In the genomic region with DNA sequence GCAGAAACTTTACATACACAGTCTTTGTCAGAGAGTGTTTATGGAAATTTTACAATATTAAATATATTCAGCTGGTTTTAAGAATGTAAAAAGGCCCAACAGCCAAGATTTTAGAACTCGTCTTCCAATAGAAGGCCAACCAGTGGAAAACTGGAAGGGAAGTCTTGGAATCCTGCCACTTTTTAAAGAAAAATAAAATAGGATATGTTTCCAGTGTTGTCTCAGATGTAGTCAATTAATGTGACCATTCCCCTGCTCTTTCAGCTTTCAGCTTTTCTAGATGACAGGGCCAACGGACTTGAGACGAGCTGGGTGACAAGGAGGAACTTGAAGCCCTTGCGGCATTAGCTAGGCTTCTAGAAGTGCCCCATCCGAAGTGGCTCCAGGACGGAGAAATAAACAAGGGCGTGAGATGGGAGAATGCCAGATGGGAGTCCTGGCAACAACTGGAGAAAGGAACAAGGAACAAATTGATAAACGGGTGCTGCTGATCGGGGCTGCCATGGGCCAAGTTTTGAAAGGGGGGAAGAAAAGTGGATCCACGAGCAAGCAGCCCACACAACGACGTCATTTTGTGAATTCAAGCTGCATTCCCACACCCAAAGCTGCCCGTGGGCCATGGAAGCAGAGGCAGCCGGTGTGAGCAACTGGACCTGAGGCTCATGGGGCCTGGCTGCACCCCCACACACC, we compare ENCODE assay signal across 11 cellular contexts. TPM values are rescaled to one million over a fixed set of nuclear protein-coding genes. Genes with fewer than 3 reads are reported as not detected.
DNase-seq lines count a peak whose midpoint lies in the region; ATAC-seq, FAIRE-seq and TF ChIP-seq lines count a peak whose summit lies in the region.
"Had no signal": no experiment of that assay in that cellular context is flagged by ENCODE, and none has a peak within 500 bp of the region (broad histone marks: within the 10 kb centered on the region; RNA-seq: fewer than 3 reads in every experiment).

No MANE protein-coding gene starts in this region.

- FAIRE-seq in H54 (lab: Jason Lieb, UNC) = no peak
- no peak for FAIRE-seq in GM12892 (lab: Jason Lieb, UNC)
- FAIRE-seq: astrocyte had no signal

- H3K4me3 ChIP-seq in SK-N-MC = no peak overlapping the region

- no peak for TF ChIP-seq POLR2A in H54 (IDR thresholded peaks at IDR 0.05; ENCODE audit: low read depth, low read length)
- no peak for TF ChIP-seq POLR2A in GM12892 (IDR thresholded peaks at IDR 0.05; ENCODE audit: low read depth, low read length)

- H3K27ac ChIP-seq in SK-N-MC = peak overlapping the region; percentile 77

- H3K27me3 Mint-ChIP-seq in effector memory CD8-positive, alpha-beta T cell = peaks cover 6 to 48% of the 10 kb centered on the region in 2 donors
- H3K27me3 Mint-ChIP-seq: activated CD4-positive, alpha-beta memory T cell treated with anti-CD3 and anti-CD28 coated beads for 36 hours had no signal

- peaks cover 0 to 3% of the 10 kb centered on the region in 2 donors for H3K4me1 Mint-ChIP-seq in effector memory CD8-positive, alpha-beta T cell (ENCODE audit: low read depth in 2 of 2)

- H3K27ac Mint-ChIP-seq in effector memory CD8-positive, alpha-beta T cell = no peak overlapping the region
- H3K27ac Mint-ChIP-seq: activated CD4-positive, alpha-beta memory T cell treated with anti-CD3 and anti-CD28 coated beads for 36 hours had no signal

- no peaks in the 10 kb centered on the region for H3K36me3 Mint-ChIP-seq in effector memory CD8-positive, alpha-beta T cell (ENCODE audit: insufficient read depth)
- H3K36me3 Mint-ChIP-seq: activated CD4-positive, alpha-beta memory T cell treated with anti-CD3 and anti-CD28 coated beads for 36 hours had no signal

- no peak overlapping the region for H3K9ac ChIP-seq in SK-N-MC (ENCODE audit: insufficient read length)

- no peaks in the 10 kb centered on the region for H3K36me3 ChIP-seq in SK-N-MC (ENCODE audit: insufficient read depth, low read length)

- no peak for ATAC-seq in effector memory CD8-positive, alpha-beta T cell (replicated peaks)

- H3K9me3 ChIP-seq in SK-N-MC (ENCODE audit: low read depth, low read length) = no peaks in the 10 kb centered on the region

- H3K4me3 Mint-ChIP-seq in effector memory CD8-positive, alpha-beta T cell = peak overlapping the region in 1 of 2 donors; percentile 16
- H3K4me3 Mint-ChIP-seq: activated CD4-positive, alpha-beta memory T cell treated with anti-CD3 and anti-CD28 coated beads for 36 hours had no signal

- no peak for DNase-seq in SK-N-MC (ENCODE audit: low read depth, low spot score)
- peak; percentile 92 for DNase-seq in fibroblast of gingiva (ENCODE audit: low read depth)
- DNase-seq in midbrain (lab: John Stamatoyannopoulos, UW) = peak; percentile 54
- peak; percentile 35 for DNase-seq in superior temporal gyrus (ENCODE audit: extremely low spot score)
- DNase-seq in NCI-H69 (lab: John Stamatoyannopoulos, UW) = no peak
- no peak for DNase-seq in effector memory CD8-positive, alpha-beta T cell
- DNase-seq in H54 (ENCODE audit: insufficient read length, low spot score) = no peak
- no peak for DNase-seq in GM12892 (ENCODE audit: insufficient read length)
- DNase-seq: activated CD4-positive, alpha-beta memory T cell treated with anti-CD3 and anti-CD28 coated beads for 36 hours; NCI-H526 treated with DMSO at 0.1 percent for 48 hours had no signal

- H3K9me3 Mint-ChIP-seq in effector memory CD8-positive, alpha-beta T cell = no peaks in the 10 kb centered on the region
- H3K9me3 Mint-ChIP-seq: activated CD4-positive, alpha-beta memory T cell treated with anti-CD3 and anti-CD28 coated beads for 36 hours had no signal

RNA-seq across cellular contexts. Expression of gene CTBP2, which starts 42.3 kb away (rescaled TPM):
- 2.2 TPM for polyA plus RNA-seq in GM12892 (2012; ENCODE audit: missing spikeins)

Comparison
In these comparisons a context has a peak if more than half of its experiments do, and no peak if none do; other contexts are left out.
1. DNase-seq: peak in fibroblast of gingiva (single experiment), midbrain (single experiment) and superior temporal gyrus (single experiment); none in SK-N-MC (single experiment), NCI-H69 (single experiment), effector memory CD8-positive, alpha-beta T cell (0 of 3), H54 (single experiment) and GM12892 (single experiment).